1 cellular context compared by ENCODE assay signal in genomic region chr17:57458718-57459285, GRCh38.
TF ChIP-seq lines count a peak whose summit lies in the region.

No MANE protein-coding gene starts in this region.

TF ChIP-seq in IMR-90, 13 proteins besides CTCF, POLR2A, EP300 and RAD21 (continued from another document):
- TF ChIP-seq ELK1 (IDR thresholded peaks at IDR 0.05; ENCODE audit: borderline replicate concordance, low read depth, low read length) (no peak), NFE2L2 (IDR thresholded peaks at IDR 0.05; ENCODE audit: low read depth, low read length) (no peak), MAFK (IDR thresholded peaks at IDR 0.05; ENCODE audit: low read depth, low read length) (no peak), CEBPB (IDR thresholded peaks at IDR 0.05; ENCODE audit: low read depth, low read length) (no peak), BHLHE40 (IDR thresholded peaks at IDR 0.05; ENCODE audit: low read depth, low read length) (no peak), SMC3 (IDR thresholded peaks at IDR 0.05; ENCODE audit: low read depth, low read length) (no peak)
